In the genomic region with DNA sequence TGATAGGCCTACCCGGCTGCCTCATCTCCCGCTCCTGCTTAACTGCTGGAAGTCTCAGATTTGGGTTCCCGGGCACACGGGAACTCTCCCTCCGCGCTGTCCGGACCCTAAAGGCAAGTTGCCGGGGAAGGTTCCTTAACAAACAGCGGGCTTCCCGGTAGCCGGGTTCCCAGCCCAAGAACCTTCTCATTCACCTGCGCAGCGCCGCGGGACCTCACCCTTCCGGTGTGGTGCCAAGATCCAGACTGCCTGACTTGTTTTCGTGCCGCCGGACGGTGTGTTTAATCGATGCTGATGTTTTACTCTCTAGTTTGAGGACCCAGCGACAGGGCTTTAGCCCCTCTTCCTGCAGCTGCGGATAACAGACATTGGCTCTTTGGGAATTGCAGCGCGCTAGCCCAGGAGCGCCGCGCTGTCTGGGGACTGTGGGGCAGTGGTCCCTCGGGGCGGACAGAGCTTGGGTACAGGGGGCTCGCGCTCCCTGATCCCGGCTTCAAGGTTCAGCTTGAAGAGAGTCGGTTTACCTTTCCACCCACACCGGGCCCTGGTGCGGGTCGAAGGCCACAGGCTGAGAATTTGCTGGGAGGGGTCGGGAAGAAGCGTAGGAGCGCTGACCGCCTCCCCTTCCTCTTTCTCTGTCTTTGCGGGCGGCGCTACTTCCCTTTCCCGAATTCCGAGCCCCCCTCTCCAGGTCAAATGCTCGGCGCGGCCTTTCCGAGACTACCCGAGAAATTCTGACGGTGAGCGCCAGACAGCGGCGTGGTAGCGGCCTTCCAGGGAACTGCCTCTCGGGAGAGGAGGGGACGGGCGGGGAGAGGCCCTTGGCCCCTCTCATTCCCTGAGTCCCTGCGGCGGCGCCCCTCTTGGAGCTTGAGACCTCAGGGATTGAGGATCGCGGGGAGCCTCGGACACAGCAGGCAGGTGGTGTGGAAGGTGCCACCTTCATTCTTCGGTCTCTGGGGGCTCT, we compare ENCODE assay signal across 9 cellular contexts. TPM values are rescaled to one million over a fixed set of nuclear protein-coding genes. Genes with fewer than 3 reads are reported as not detected.
DNase-seq lines count a peak whose midpoint lies in the region; ATAC-seq and TF ChIP-seq lines count a peak whose summit lies in the region.
"Had no signal": no experiment of that assay in that cellular context is flagged by ENCODE, and none has a peak within 500 bp of the region (broad histone marks: within the 10 kb centered on the region; RNA-seq: fewer than 3 reads in every experiment).

No MANE protein-coding gene starts in this region.

- H3K36me3 Mint-ChIP-seq in CD4-positive, alpha-beta T cell (ENCODE audit: low read depth) = no peaks in the 10 kb centered on the region
- H3K36me3 Mint-ChIP-seq in activated B cell treated with CpG ODN at 0.5 μM for 24 hours (ENCODE audit: low read depth) = peaks cover 2% of the 10 kb centered on the region

- peak; percentile 65 for ATAC-seq in CD4-positive, alpha-beta T cell (ENCODE audit: poor library complexity)
- ATAC-seq in activated B cell treated with CpG ODN at 0.5 μM for 24 hours (ENCODE audit: low read depth) (no peak), GM21390 (IDR thresholded peaks at IDR 0.05; ENCODE audit: unreplicated experiment) (no peak)

- CTCF ChIA-PET in CD4-positive, alpha-beta T cell (lab: Charles Lee) = no interaction called here
- CTCF ChIA-PET in activated B cell treated with CpG ODN at 0.5 μM for 24 hours (lab: Charles Lee) = no interaction called here

- no peak for TF ChIP-seq POLR2A in adrenal gland (IDR thresholded peaks at IDR 0.05)

- POLR2A ChIA-PET in CD4-positive, alpha-beta T cell (lab: Charles Lee) = no interaction called here
- POLR2A ChIA-PET in activated B cell treated with CpG ODN at 0.5 μM for 24 hours (lab: Charles Lee) = no interaction called here

- peak overlapping the region; percentile 25 for H3K4me2 ChIP-seq in fibroblast of lung (ENCODE audit: extremely low read depth, insufficient read depth, low read length)

- H3K9me3 ChIP-seq in CD4-positive, alpha-beta T cell (ENCODE audit: control insufficient read depth, low read length) = no peaks in the 10 kb centered on the region
- H3K9me3 ChIP-seq in fibroblast of lung (ENCODE audit: control insufficient read depth, insufficient read depth, low read depth, low read length) (no peaks in the 10 kb centered on the region), neuron (ENCODE audit: low read length) (peaks cover 2% of the 10 kb centered on the region), MG63 (no peaks in the 10 kb centered on the region), adrenal gland (replicated peaks in 1 of 3) (no peaks in the 10 kb centered on the region)

- H3K4me1 ChIP-seq in fibroblast of lung (ENCODE audit: control insufficient read depth, extremely low read depth, insufficient read depth, low read length) (no peaks in the 10 kb centered on the region), neuron (ENCODE audit: insufficient read depth, low read length) (peaks cover 9% of the 10 kb centered on the region), adrenal gland (replicated peaks in 1 of 2) (no peaks in the 10 kb centered on the region)

- H3K27me3 ChIP-seq in CD4-positive, alpha-beta T cell (ENCODE audit: control insufficient read depth, insufficient read depth, low read length) = peaks cover 43% of the 10 kb centered on the region
- peaks cover 34% of the 10 kb centered on the region for H3K27me3 ChIP-seq in fibroblast of lung (ENCODE audit: control insufficient read depth, insufficient read depth, low read length)
- peaks cover 53% of the 10 kb centered on the region for H3K27me3 ChIP-seq in neuron (ENCODE audit: insufficient read depth, low read length)
- no peaks in the 10 kb centered on the region for H3K27me3 ChIP-seq in MG63
- H3K27me3 ChIP-seq in adrenal gland = peaks cover 21% of the 10 kb centered on the region

- peaks cover 59% of the 10 kb centered on the region for H3K27me3 Mint-ChIP-seq in CD4-positive, alpha-beta T cell
- H3K27me3 Mint-ChIP-seq in activated B cell treated with CpG ODN at 0.5 μM for 24 hours = peaks cover 34% of the 10 kb centered on the region

- peak overlapping the region; percentile 75 for H3K27ac Mint-ChIP-seq in CD4-positive, alpha-beta T cell
- H3K27ac Mint-ChIP-seq in activated B cell treated with CpG ODN at 0.5 μM for 24 hours = no peak overlapping the region

- intact Hi-C loops in CD4-positive, alpha-beta T cell (cut with DNase I, micrococcal nuclease) = no loop called here
- intact Hi-C loops in activated B cell treated with CpG ODN at 0.5 μM for 24 hours (cut with micrococcal nuclease) = no loop called here
- intact Hi-C loops in adrenal gland (cut with DNase I) = no loop called here

- H4K20me1 ChIP-seq in fibroblast of lung (ENCODE audit: control insufficient read depth, extremely low read depth, insufficient read depth, low read length) = no peaks in the 10 kb centered on the region

- no peak overlapping the region for H2AFZ ChIP-seq in fibroblast of lung (ENCODE audit: low read length)
- peak overlapping the region; percentile 80 for H2AFZ ChIP-seq in neuron (ENCODE audit: low read depth, low read length)

- H3K4me3 Mint-ChIP-seq in CD4-positive, alpha-beta T cell = peak overlapping the region; percentile 87
- peak overlapping the region; percentile 74 for H3K4me3 Mint-ChIP-seq in activated B cell treated with CpG ODN at 0.5 μM for 24 hours

- H3K27ac ChIP-seq in CD4-positive, alpha-beta T cell (ENCODE audit: low read depth, low read length) = no peak overlapping the region
- H3K27ac ChIP-seq in fibroblast of lung (ENCODE audit: insufficient read depth, low read length) (no peak overlapping the region), adrenal gland (no peak overlapping the region)

- no peaks in the 10 kb centered on the region for H3K79me2 ChIP-seq in fibroblast of lung (ENCODE audit: control insufficient read depth, insufficient read depth, low read length)

- H3K36me3 ChIP-seq in fibroblast of lung (ENCODE audit: control insufficient read depth, insufficient read depth, low read length) (no peaks in the 10 kb centered on the region), neuron (ENCODE audit: insufficient read depth, low read length) (no peaks in the 10 kb centered on the region), MG63 (no peaks in the 10 kb centered on the region), adrenal gland (replicated peaks in 1 of 2) (no peaks in the 10 kb centered on the region)

- peak in 6 of 10 experiments; percentile 6 to 50 (median 30) for DNase-seq in CD4-positive, alpha-beta T cell
- no peak for DNase-seq in activated B cell treated with CpG ODN at 0.5 μM for 24 hours
- no peak for DNase-seq in fibroblast of lung (ENCODE audit: low read depth in 2 of 2)
- no peak for DNase-seq in MG63
- no peak for DNase-seq in adrenal gland
- DNase-seq in middle frontal gyrus (ENCODE audit: extremely low spot score, low spot score) = no peak
- DNase-seq: NCI-H2227 treated with DMSO at 0.1 percent for 48 hours had no signal

- no peak for TF ChIP-seq CTCF in CD4-positive, alpha-beta T cell (IDR thresholded peaks at IDR 0.05)
- TF ChIP-seq CTCF in activated B cell treated with CpG ODN at 0.5 μM for 24 hours (IDR thresholded peaks at IDR 0.05) = no peak
- TF ChIP-seq CTCF in fibroblast of lung (conservative IDR thresholded peaks at IDR 0.05 in 1 of 2, IDR thresholded peaks at IDR 0.05 in 1 of 2; ENCODE audit: low read depth in 1 of 2, low read length in 2 of 2) = no peak
- no peak for TF ChIP-seq CTCF in adrenal gland (IDR thresholded peaks at IDR 0.05)

- peaks cover 24% of the 10 kb centered on the region for H3K4me1 Mint-ChIP-seq in CD4-positive, alpha-beta T cell (ENCODE audit: low read depth)
- peaks cover 19% of the 10 kb centered on the region for H3K4me1 Mint-ChIP-seq in activated B cell treated with CpG ODN at 0.5 μM for 24 hours

- WGBS in adrenal gland, 4 donors = 9 to 21% (median 11%) methylated on average over 23 to 66 of the region's 66 CpGs

- H3K4me3 ChIP-seq in fibroblast of lung (replicated peaks in 1 of 4; ENCODE audit: control extremely low read depth in 1 of 4, insufficient read depth in 1 of 4, low read depth in 3 of 4, low read length in 4 of 4) (peak overlapping the region in 1 of 4 experiments; percentile 28), neuron (ENCODE audit: low read length) (peak overlapping the region; percentile 40), MG63 (no peak overlapping the region), adrenal gland (peak overlapping the region in 2 of 4 donors; percentile 15 to 49)

- H3K9me3 Mint-ChIP-seq in CD4-positive, alpha-beta T cell = no peaks in the 10 kb centered on the region
- H3K9me3 Mint-ChIP-seq in activated B cell treated with CpG ODN at 0.5 μM for 24 hours = peaks cover 2% of the 10 kb centered on the region

- no peak overlapping the region for H3K9ac ChIP-seq in fibroblast of lung (ENCODE audit: insufficient read depth, low read length)

RNA-seq across cellular contexts. Expression of gene ABT1, which starts 17.2 kb away (rescaled TPM):
- total RNA-seq in CD4-positive, alpha-beta T cell = 10 to 100 TPM; 39.8 to 40.4 TPM
- total RNA-seq in activated B cell treated with CpG ODN at 0.5 μM for 24 hours (30.7 and 30.8 TPM in 2 replicates), fibroblast of lung (13.1 and 13.4 TPM in 2 replicates), adrenal gland (10 to 100 TPM; 11.4 to 21.6 (median 12.4) TPM)
- polyA plus RNA-seq in fibroblast of lung (8.3 and 9.9 TPM in 2 replicates), adrenal gland (10 to 100 TPM in 1 of 3 donors, 1 to 10 TPM in 2; 7.3 to 10.1 (median 9.1) TPM)
- polyA plus RNA-seq in fibroblast of lung (2012) = 7.7 and 12.6 TPM in 2 replicates
- 9.5 and 10.8 TPM in 2 replicates for polyA minus RNA-seq in fibroblast of lung (ENCODE audit: low replicate concordance)
- 21.8 and 22.6 TPM in 2 replicates for total RNA-seq in MG63 (2014; rRNA removed; shearing (Covaris generic); ENCODE audit: low replicate concordance)

RNA-seq across cellular contexts. Expression of gene ZNF322, which starts 45.5 kb away (rescaled TPM):
- under 1 TPM; 0.92 to 0.93 TPM for total RNA-seq in CD4-positive, alpha-beta T cell
- total RNA-seq in activated B cell treated with CpG ODN at 0.5 μM for 24 hours = 18.9 and 20.4 TPM in 2 replicates
- 17.3 and 17.7 TPM in 2 replicates for total RNA-seq in fibroblast of lung
- polyA plus RNA-seq in fibroblast of lung = 7.5 and 13.3 TPM in 2 replicates
- polyA plus RNA-seq in fibroblast of lung (2012) = 6.3 and 9.6 TPM in 2 replicates
- polyA minus RNA-seq in fibroblast of lung (ENCODE audit: low replicate concordance) = 5.4 and 19.6 TPM in 2 replicates
- total RNA-seq in MG63 (2014; rRNA removed; shearing (Covaris generic); ENCODE audit: low replicate concordance) = 9.1 and 11.8 TPM in 2 replicates
- total RNA-seq in adrenal gland = 10 to 100 TPM; 10.6 to 37.5 (median 23.2) TPM
- polyA plus RNA-seq in adrenal gland = 10 to 100 TPM in 1 of 3 donors, 1 to 10 TPM in 2; 5.3 to 22.5 (median 8.6) TPM

Comparison
In these comparisons a context has a peak if more than half of its experiments do, and no peak if none do; other contexts are left out.
1. DNase-seq: peak in CD4-positive, alpha-beta T cell (6 of 10); none in activated B cell treated with CpG ODN at 0.5 μM for 24 hours (single experiment), fibroblast of lung (0 of 2), MG63 (single experiment), adrenal gland (0 of 7) and middle frontal gyrus (single experiment).